In genomic region chr17:11705111-11705510, GRCh38 we compare ENCODE assay signal across 24 cellular contexts.
DNase-seq lines count a peak whose midpoint lies in the region; ATAC-seq, FAIRE-seq and TF ChIP-seq lines count a peak whose summit lies in the region.
"Had no signal": no experiment of that assay in that cellular context is flagged by ENCODE, and none has a peak within 500 bp of the region (broad histone marks: within the 10 kb centered on the region; RNA-seq: fewer than 3 reads in every experiment).

No MANE protein-coding gene starts in this region.

- H3K27ac Mint-ChIP-seq in Calu3 (ENCODE audit: unreplicated experiment) = no peak overlapping the region
- H3K27ac Mint-ChIP-seq in natural killer cell = no peak overlapping the region
- H3K27ac Mint-ChIP-seq: activated CD4-positive, alpha-beta memory T cell treated with anti-CD3 and anti-CD28 coated beads, Interleukin-2, amount 10 ng/mL, durations not matched to agents 7 days and 5 days; activated T-helper 2 cell treated with anti-CD3 and anti-CD28 coated beads, Interferon-gamma antibody, Interleukin-2, Interleukin-4, amounts not matched to agents 10 μg/mL and 5 μg/mL and 100 μg/mL, durations not matched to agents 14 hours and 24 hours and 36 hours had no signal

- H2AFZ ChIP-seq in MM.1S (ENCODE audit: low read length) (0 out of 2 replicates have a peak overlapping the region, but pooled peaks have one; percentile 35), HepG2 (ENCODE audit: low read length) (no peak overlapping the region)
- H2AFZ ChIP-seq: GM23248 had no signal

- BruUV-seq in Calu3 (replicated peaks; lab: Mats Ljungman, UMichigan) (no TSS peak), HepG2 (replicated peaks; lab: Mats Ljungman, UMichigan) (no TSS peak)

- H3K9me2 ChIP-seq in MM.1S (replicated peaks; ENCODE audit: insufficient read depth, low read length) = no peaks in the 10 kb centered on the region

- no peak overlapping the region for H3K4me3 Mint-ChIP-seq in Calu3 (ENCODE audit: low read depth, unreplicated experiment)
- H3K4me3 Mint-ChIP-seq in natural killer cell = no peak overlapping the region
- H3K4me3 Mint-ChIP-seq: activated CD4-positive, alpha-beta memory T cell treated with anti-CD3 and anti-CD28 coated beads, Interleukin-2, amount 10 ng/mL, durations not matched to agents 7 days and 5 days had no signal

- CTCF ChIA-PET in Calu3 (lab: Charles Lee) (no interaction called here), HepG2 (lab: Yijun Ruan, JAX; ENCODE audit: low intra/inter-chr PET ratio, low total read pairs) (no interaction called here)

- no peaks in the 10 kb centered on the region for H3K4me1 Mint-ChIP-seq in Calu3 (ENCODE audit: low read depth, unreplicated experiment)
- H3K4me1 Mint-ChIP-seq in natural killer cell = no peaks in the 10 kb centered on the region
- H3K4me1 Mint-ChIP-seq: activated CD4-positive, alpha-beta memory T cell treated with anti-CD3 and anti-CD28 coated beads, Interleukin-2, amount 10 ng/mL, durations not matched to agents 7 days and 5 days had no signal

- peak; percentile 58 for FAIRE-seq in HepG2 (lab: Jason Lieb, UNC)
- FAIRE-seq: GM18507, TTC549 had no signal

- H3K4me1 ChIP-seq in MM.1S (ENCODE audit: low read length) = no peaks in the 10 kb centered on the region
- H3K4me1 ChIP-seq in HepG2 (ENCODE audit: insufficient read depth, low read length) = peaks cover 8% of the 10 kb centered on the region
- no peaks in the 10 kb centered on the region for H3K4me1 ChIP-seq in stomach
- H3K4me1 ChIP-seq: foreskin keratinocyte, psoas muscle, SJSA1, vagina had no signal

- H3K36me3 Mint-ChIP-seq in Calu3 (ENCODE audit: insufficient read depth, unreplicated experiment) (no peaks in the 10 kb centered on the region), natural killer cell (no peaks in the 10 kb centered on the region)

- TF ChIP-seq RAD21 in HepG2 (CRISPR knock-in tag; IDR thresholded peaks at IDR 0.05) = no peak

- 6% methylated on average over 3 of the region's 3 CpGs for WGBS in HepG2 (ENCODE audit: low lambda C conversion rate)
- whole genome bisulfite sequencing in stomach, 5 donors = 26 to 32% (median 30%) methylated on average over 3 of the region's 3 CpGs

- no peaks in the 10 kb centered on the region for H3K36me3 ChIP-seq in MM.1S (replicated peaks; ENCODE audit: insufficient read depth, low read length)
- H3K36me3 ChIP-seq in HepG2 (replicated peaks in 1 of 2; ENCODE audit: control insufficient read depth in 1 of 2, insufficient read depth in 2 of 2, low read length in 2 of 2) = no peaks in the 10 kb centered on the region
- H3K36me3 ChIP-seq in stomach = no peaks in the 10 kb centered on the region
- H3K36me3 ChIP-seq: brain microvascular endothelial cell, SJSA1, vagina had no signal

- DNase-seq in Calu3 (peak; percentile 2), MM.1S (no peak), choroid plexus epithelial cell (ENCODE audit: low read depth) (peak; percentile 3), HepG2 (ENCODE audit: low spot score) (peak; percentile 69), natural killer cell (no peak), stomach (no peak), NCI-H187 treated with DMSO at 0.1 percent for 48 hours (lab: John Stamatoyannopoulos, UW) (no peak)
- DNase-seq: activated CD4-positive, alpha-beta memory T cell treated with anti-CD3 and anti-CD28 coated beads, Interleukin-2, amount 10 ng/mL, durations not matched to agents 7 days and 5 days; brain microvascular endothelial cell; C1 segment of cervical spinal cord; effector CD8-positive, alpha-beta T cell; foreskin keratinocyte; GDM1; GM23248; NCI-H774; psoas muscle; stimulated activated CD4-positive, alpha-beta T cell treated with anti-CD3 and anti-CD28 coated beads, Interleukin-1b, Interleukin-23, amount 100 ng/mL, for 48 hours; stimulated activated CD8-positive, alpha-beta memory T cell treated with anti-CD3 and anti-CD28 coated beads, Interleukin-4, amount 100 ng/mL, for 48 hours had no signal

- H3K9ac ChIP-seq in MM.1S (ENCODE audit: low read length) = no peak overlapping the region
- H3K9ac ChIP-seq in HepG2 (ENCODE audit: insufficient read depth, low read depth, low read length) = no peak overlapping the region
- H3K9ac ChIP-seq: GM23248 had no signal

- H3K4me3 ChIP-seq in MM.1S (ENCODE audit: low read length) (no peak overlapping the region), choroid plexus epithelial cell (ENCODE audit: low read depth, low read length) (no peak overlapping the region), HepG2 (replicated peaks in 1 of 3; ENCODE audit: insufficient read depth in 1 of 3, low read depth in 2 of 3, low read length in 3 of 3) (peak overlapping the region in 1 of 3 experiments; percentile 32; a peak in 1 of 6 replicates), stomach (no peak overlapping the region)
- H3K4me3 ChIP-seq: GM23248, psoas muscle, SJSA1, vagina had no signal

- no peak for TF ChIP-seq CTCF in Calu3 (IDR thresholded peaks at IDR 0.05; ENCODE audit: unreplicated experiment)
- no peak for TF ChIP-seq CTCF in MM.1S (IDR thresholded peaks at IDR 0.05; ENCODE audit: low read length)
- no peak for TF ChIP-seq CTCF in choroid plexus epithelial cell (conservative IDR thresholded peaks at IDR 0.05; ENCODE audit: low read depth, low read length)
- TF ChIP-seq CTCF in HepG2 (CRISPR knock-in tag; IDR thresholded peaks at IDR 0.05) = no peak
- TF ChIP-seq CTCF in natural killer cell (IDR thresholded peaks at IDR 0.05) = no peak
- TF ChIP-seq CTCF in stomach (IDR thresholded peaks at IDR 0.05) = no peak

- intact Hi-C loops in Calu3 (cut with micrococcal nuclease; ENCODE audit: unreplicated experiment) = no loop called here
- intact Hi-C loops in HepG2 (cut with micrococcal nuclease; ENCODE audit: unreplicated experiment) = no loop called here
- intact Hi-C loops in natural killer cell (cut with micrococcal nuclease) = no loop called here
- intact Hi-C loops in stomach (cut with DNase I; ENCODE audit: low total_unique reads) = no loop called here

- H3K27me3 Mint-ChIP-seq in Calu3 (ENCODE audit: unreplicated experiment) (no peaks in the 10 kb centered on the region), natural killer cell (ENCODE audit: low read depth in 2 of 2) (no peaks in the 10 kb centered on the region)
- H3K27me3 Mint-ChIP-seq: activated CD4-positive, alpha-beta memory T cell treated with anti-CD3 and anti-CD28 coated beads, Interleukin-2, amount 10 ng/mL, durations not matched to agents 7 days and 5 days had no signal

- POLR2A ChIA-PET in HepG2 (lab: Yijun Ruan, JAX) = no interaction called here

- no peaks in the 10 kb centered on the region for H3F3A ChIP-seq in MM.1S (ENCODE audit: insufficient read depth, low read length)

- H3K4me2 ChIP-seq in MM.1S (ENCODE audit: low read depth, low read length) (peak overlapping the region; percentile 34), HepG2 (ENCODE audit: low read depth, low read length) (peak overlapping the region; percentile 54)

- ATAC-seq in HepG2 (peak; percentile 96), natural killer cell (no peak), HG03097 (IDR thresholded peaks at IDR 0.05; ENCODE audit: low FRiP score, unreplicated experiment) (no peak)
- ATAC-seq: foreskin keratinocyte, psoas muscle had no signal

- H3K27ac ChIP-seq in MM.1S (ENCODE audit: low read length) (no peak overlapping the region), HepG2 (ENCODE audit: extremely low read length, insufficient read depth, low read length) (no peak overlapping the region), stomach (no peak overlapping the region)
- H3K27ac ChIP-seq: brain microvascular endothelial cell, foreskin keratinocyte, GM23248, psoas muscle, SJSA1, vagina had no signal

- TF ChIP-seq EP300 in HepG2 (IDR thresholded peaks at IDR 0.05; ENCODE audit: low read depth in 2 of 2, low read length in 2 of 2) = no peak
- TF ChIP-seq EP300 in HepG2 (CRISPR knock-in tag; IDR thresholded peaks at IDR 0.05; ENCODE audit: borderline replicate concordance) = no peak
- no peak for TF ChIP-seq EP300 in stomach (IDR thresholded peaks at IDR 0.05)

- no peaks in the 10 kb centered on the region for H4K20me1 ChIP-seq in MM.1S (ENCODE audit: insufficient read depth, low read length)
- H4K20me1 ChIP-seq in HepG2 (ENCODE audit: insufficient read depth, low read length) = no peaks in the 10 kb centered on the region

- H3K9me3 ChIP-seq in MM.1S (replicated peaks; ENCODE audit: insufficient read depth, low read length) (no peaks in the 10 kb centered on the region), HepG2 (ENCODE audit: low read length) (no peaks in the 10 kb centered on the region), stomach (no peaks in the 10 kb centered on the region)
- H3K9me3 ChIP-seq: psoas muscle, SJSA1, vagina had no signal

- H3K9me3 Mint-ChIP-seq in Calu3 (ENCODE audit: low read depth, unreplicated experiment) = peaks cover 7% of the 10 kb centered on the region
- H3K9me3 Mint-ChIP-seq in natural killer cell = peaks cover 5 to 7% of the 10 kb centered on the region in 2 donors

- no peak for TF ChIP-seq POLR2A in HepG2 (IDR thresholded peaks at IDR 0.05; ENCODE audit: insufficient read depth in 1 of 2, low read depth in 2 of 2, low read length in 2 of 2)
- TF ChIP-seq POLR2A in stomach (IDR thresholded peaks at IDR 0.05) = no peak

- H3K27me3 ChIP-seq in MM.1S (replicated peaks; ENCODE audit: insufficient read depth, low read length) = no peaks in the 10 kb centered on the region
- H3K27me3 ChIP-seq in HepG2 (ENCODE audit: control insufficient read depth in 1 of 2, insufficient read depth in 2 of 2, low read length in 2 of 2) = peaks cover 0 to 2% of the 10 kb centered on the region in 2 experiments; a peak in 1 of 5 replicates
- peaks cover 0 to 7% (median 0%) of the 10 kb centered on the region in 3 donors for H3K27me3 ChIP-seq in stomach
- H3K27me3 ChIP-seq: brain microvascular endothelial cell, foreskin keratinocyte, SJSA1, vagina had no signal

- H3K79me2 ChIP-seq in MM.1S (ENCODE audit: low read length) = no peaks in the 10 kb centered on the region
- H3K79me2 ChIP-seq in HepG2 (ENCODE audit: insufficient read depth, low read length) = no peaks in the 10 kb centered on the region

- in situ Hi-C loops in HepG2 (cut with HindIII; ENCODE audit: extremely low pct_ligation_motif_present, low pct_unique_long_range_greater_than_20kb) = no loop called here

TF ChIP-seq in HepG2, 621 proteins besides CTCF, POLR2A, EP300 and RAD21 (continues in another document):
- no peak for TF ChIP-seq ZNF709 (CRISPR knock-in tag; IDR thresholded peaks at IDR 0.05)
- TF ChIP-seq THAP11 (CRISPR knock-in tag; IDR thresholded peaks at IDR 0.05) = no peak

Comparison
In these comparisons a context has a peak if more than half of its experiments do, and no peak if none do; other contexts are left out.
1. DNase-seq: peak in Calu3 (single experiment), choroid plexus epithelial cell (single experiment) and HepG2 (single experiment); none in MM.1S (single experiment), natural killer cell (single experiment), stomach (single experiment) and NCI-H187 treated with DMSO at 0.1 percent for 48 hours (single experiment).